ENCODE assay signal across 1 cellular context in the genomic region with DNA sequence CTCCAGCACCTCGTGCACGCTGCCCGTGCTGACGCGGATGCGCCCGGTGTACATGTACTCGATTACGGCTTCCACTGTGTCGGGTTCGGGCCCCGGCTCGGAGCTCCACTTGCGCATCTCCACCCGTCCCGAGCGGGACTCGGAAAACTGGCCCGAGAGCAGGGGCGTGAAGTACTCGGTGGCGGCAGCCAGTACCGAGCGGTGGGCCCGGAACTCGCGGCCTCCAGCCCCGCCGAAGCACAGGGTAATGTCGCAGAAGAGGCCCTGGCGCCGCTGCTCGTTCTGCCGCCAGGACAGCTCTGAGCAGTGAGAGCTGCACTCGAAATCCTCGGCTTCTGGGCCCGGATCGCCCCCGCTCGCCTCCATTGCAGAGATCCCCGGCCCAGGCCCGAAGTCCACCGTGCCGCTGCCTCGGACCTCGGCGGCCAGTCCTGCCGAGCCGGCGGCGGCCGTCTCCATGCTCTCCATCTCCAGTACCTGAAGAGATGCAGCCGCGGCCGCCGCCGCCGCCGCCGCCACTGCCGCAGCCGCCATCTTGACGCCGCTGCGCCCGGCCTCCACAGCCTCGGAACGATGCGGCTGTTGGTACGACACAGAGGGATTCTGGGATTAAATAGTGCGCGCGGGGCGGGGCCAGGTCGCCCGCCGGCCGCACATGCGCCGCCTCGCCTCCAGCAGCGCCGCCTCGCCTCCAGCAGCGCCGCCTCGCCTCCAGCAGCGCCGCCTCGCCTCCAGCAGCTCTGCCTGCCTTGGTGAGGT.
TF ChIP-seq lines count a peak whose summit lies in the region.

A gene with protein sequence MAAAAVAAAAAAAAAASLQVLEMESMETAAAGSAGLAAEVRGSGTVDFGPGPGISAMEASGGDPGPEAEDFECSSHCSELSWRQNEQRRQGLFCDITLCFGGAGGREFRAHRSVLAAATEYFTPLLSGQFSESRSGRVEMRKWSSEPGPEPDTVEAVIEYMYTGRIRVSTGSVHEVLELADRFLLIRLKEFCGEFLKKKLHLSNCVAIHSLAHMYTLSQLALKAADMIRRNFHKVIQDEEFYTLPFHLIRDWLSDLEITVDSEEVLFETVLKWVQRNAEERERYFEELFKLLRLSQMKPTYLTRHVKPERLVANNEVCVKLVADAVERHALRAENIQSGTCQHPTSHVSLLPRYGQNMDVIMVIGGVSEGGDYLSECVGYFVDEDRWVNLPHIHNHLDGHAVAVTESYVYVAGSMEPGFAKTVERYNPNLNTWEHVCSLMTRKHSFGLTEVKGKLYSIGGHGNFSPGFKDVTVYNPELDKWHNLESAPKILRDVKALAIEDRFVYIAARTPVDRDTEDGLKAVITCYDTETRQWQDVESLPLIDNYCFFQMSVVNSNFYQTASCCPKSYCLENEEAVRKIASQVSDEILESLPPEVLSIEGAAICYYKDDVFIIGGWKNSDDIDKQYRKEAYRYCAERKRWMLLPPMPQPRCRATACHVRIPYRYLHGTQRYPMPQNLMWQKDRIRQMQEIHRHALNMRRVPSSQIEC (minus strand): TSS at position 587 of the 759 bp plus-strand sequence. CDS start 53 bp downstream, at position 534.

TF ChIP-seq in HepG2, 621 proteins besides CTCF, POLR2A, EP300 and RAD21 (continued from another document and continues in another):
- TF ChIP-seq, protein P1, sequence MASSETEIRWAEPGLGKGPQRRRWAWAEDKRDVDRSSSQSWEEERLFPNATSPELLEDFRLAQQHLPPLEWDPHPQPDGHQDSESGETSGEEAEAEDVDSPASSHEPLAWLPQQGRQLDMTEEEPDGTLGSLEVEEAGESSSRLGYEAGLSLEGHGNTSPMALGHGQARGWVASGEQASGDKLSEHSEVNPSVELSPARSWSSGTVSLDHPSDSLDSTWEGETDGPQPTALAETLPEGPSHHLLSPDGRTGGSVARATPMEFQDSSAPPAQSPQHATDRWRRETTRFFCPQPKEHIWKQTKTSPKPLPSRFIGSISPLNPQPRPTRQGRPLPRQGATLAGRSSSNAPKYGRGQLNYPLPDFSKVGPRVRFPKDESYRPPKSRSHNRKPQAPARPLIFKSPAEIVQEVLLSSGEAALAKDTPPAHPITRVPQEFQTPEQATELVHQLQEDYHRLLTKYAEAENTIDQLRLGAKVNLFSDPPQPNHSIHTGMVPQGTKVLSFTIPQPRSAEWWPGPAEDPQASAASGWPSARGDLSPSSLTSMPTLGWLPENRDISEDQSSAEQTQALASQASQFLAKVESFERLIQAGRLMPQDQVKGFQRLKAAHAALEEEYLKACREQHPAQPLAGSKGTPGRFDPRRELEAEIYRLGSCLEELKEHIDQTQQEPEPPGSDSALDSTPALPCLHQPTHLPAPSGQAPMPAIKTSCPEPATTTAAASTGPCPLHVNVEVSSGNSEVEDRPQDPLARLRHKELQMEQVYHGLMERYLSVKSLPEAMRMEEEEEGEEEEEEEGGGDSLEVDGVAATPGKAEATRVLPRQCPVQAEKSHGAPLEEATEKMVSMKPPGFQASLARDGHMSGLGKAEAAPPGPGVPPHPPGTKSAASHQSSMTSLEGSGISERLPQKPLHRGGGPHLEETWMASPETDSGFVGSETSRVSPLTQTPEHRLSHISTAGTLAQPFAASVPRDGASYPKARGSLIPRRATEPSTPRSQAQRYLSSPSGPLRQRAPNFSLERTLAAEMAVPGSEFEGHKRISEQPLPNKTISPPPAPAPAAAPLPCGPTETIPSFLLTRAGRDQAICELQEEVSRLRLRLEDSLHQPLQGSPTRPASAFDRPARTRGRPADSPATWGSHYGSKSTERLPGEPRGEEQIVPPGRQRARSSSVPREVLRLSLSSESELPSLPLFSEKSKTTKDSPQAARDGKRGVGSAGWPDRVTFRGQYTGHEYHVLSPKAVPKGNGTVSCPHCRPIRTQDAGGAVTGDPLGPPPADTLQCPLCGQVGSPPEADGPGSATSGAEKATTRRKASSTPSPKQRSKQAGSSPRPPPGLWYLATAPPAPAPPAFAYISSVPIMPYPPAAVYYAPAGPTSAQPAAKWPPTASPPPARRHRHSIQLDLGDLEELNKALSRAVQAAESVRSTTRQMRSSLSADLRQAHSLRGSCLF (CRISPR knock-in tag; IDR thresholded peaks at IDR 0.05; ENCODE audit: borderline replicate concordance) = no peak
- TF ChIP-seq ZFP36L2 (CRISPR knock-in tag; IDR thresholded peaks at IDR 0.05) (0 out of 2 replicates have a peak, but pooled peaks have one; percentile 67), NFE2L1 (CRISPR knock-in tag; IDR thresholded peaks at IDR 0.05; ENCODE audit: borderline replicate concordance) (no peak), KDM4B (CRISPR knock-in tag; IDR thresholded peaks at IDR 0.05) (peak; percentile 38; the same call in 1 of the 2 replicates), YEATS2 (CRISPR knock-in tag; IDR thresholded peaks at IDR 0.05; ENCODE audit: borderline replicate concordance) (peak; percentile 8; the same call in 1 of the 2 replicates), ZMAT3 (CRISPR knock-in tag; conservative IDR thresholded peaks at IDR 0.05) (0 out of 2 replicates have a peak, but pooled peaks have one; percentile 18), ZNF17 (CRISPR knock-in tag; IDR thresholded peaks at IDR 0.05) (0 out of 2 replicates have a peak, but pooled peaks have one; percentile 64), TOE1 (CRISPR knock-in tag; IDR thresholded peaks at IDR 0.05) (peak; percentile 97), ZNF790 (CRISPR knock-in tag; IDR thresholded peaks at IDR 0.05; ENCODE audit: borderline replicate concordance) (no peak; the same call in 1 of the 2 replicates), ZNF143 (CRISPR knock-in tag; IDR thresholded peaks at IDR 0.05) (peak; percentile 90), YEATS4 (CRISPR knock-in tag; IDR thresholded peaks at IDR 0.05; ENCODE audit: borderline replicate concordance) (peak; percentile 84), PHF21A (CRISPR knock-in tag; IDR thresholded peaks at IDR 0.05) (peak; percentile 46; the same call in 1 of the 2 replicates), ZNF703 (CRISPR knock-in tag; IDR thresholded peaks at IDR 0.05; ENCODE audit: borderline replicate concordance) (no peak), ZNF781 (CRISPR knock-in tag; IDR thresholded peaks at IDR 0.05; ENCODE audit: borderline replicate concordance, not compliant biosample characterization) (no peak)
- TF ChIP-seq, protein P2, sequence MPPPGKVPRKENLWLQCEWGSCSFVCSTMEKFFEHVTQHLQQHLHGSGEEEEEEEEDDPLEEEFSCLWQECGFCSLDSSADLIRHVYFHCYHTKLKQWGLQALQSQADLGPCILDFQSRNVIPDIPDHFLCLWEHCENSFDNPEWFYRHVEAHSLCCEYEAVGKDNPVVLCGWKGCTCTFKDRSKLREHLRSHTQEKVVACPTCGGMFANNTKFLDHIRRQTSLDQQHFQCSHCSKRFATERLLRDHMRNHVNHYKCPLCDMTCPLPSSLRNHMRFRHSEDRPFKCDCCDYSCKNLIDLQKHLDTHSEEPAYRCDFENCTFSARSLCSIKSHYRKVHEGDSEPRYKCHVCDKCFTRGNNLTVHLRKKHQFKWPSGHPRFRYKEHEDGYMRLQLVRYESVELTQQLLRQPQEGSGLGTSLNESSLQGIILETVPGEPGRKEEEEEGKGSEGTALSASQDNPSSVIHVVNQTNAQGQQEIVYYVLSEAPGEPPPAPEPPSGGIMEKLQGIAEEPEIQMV (CRISPR knock-in tag; IDR thresholded peaks at IDR 0.05; ENCODE audit: low read depth) = 0 out of 2 replicates have a peak, but pooled peaks have one; percentile 39
- TF ChIP-seq, protein P3, sequence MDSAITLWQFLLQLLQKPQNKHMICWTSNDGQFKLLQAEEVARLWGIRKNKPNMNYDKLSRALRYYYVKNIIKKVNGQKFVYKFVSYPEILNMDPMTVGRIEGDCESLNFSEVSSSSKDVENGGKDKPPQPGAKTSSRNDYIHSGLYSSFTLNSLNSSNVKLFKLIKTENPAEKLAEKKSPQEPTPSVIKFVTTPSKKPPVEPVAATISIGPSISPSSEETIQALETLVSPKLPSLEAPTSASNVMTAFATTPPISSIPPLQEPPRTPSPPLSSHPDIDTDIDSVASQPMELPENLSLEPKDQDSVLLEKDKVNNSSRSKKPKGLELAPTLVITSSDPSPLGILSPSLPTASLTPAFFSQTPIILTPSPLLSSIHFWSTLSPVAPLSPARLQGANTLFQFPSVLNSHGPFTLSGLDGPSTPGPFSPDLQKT (CRISPR knock-in tag; IDR thresholded peaks at IDR 0.05; ENCODE audit: borderline replicate concordance) = no peak
- TF ChIP-seq, protein P4, sequence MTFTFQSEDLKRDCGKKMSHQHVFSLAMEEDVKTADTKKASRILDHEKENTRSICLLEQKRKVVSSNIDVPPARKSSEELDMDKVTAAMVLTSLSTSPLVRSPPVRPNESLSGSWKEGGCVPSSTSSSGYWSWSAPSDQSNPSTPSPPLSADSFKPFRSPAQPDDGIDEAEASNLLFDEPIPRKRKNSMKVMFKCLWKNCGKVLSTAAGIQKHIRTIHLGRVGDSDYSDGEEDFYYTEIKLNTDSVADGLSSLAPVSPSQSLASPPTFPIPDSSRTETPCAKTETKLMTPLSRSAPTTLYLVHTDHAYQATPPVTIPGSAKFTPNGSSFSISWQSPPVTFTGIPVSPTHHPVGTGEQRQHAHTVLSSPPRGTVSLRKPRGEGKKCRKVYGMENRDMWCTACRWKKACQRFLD (CRISPR knock-in tag; IDR thresholded peaks at IDR 0.05; ENCODE audit: borderline replicate concordance) = peak; percentile 85; the same call in 1 of the 2 replicates
- TF ChIP-seq, protein P5, sequence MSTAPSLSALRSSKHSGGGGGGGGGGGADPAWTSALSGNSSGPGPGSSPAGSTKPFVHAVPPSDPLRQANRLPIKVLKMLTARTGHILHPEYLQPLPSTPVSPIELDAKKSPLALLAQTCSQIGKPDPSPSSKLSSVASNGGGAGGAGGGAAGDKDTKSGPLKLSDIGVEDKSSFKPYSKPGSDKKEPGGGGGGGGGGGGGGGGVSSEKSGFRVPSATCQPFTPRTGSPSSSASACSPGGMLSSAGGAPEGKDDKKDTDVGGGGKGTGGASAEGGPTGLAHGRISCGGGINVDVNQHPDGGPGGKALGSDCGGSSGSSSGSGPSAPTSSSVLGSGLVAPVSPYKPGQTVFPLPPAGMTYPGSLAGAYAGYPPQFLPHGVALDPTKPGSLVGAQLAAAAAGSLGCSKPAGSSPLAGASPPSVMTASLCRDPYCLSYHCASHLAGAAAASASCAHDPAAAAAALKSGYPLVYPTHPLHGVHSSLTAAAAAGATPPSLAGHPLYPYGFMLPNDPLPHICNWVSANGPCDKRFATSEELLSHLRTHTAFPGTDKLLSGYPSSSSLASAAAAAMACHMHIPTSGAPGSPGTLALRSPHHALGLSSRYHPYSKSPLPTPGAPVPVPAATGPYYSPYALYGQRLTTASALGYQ (CRISPR knock-in tag; IDR thresholded peaks at IDR 0.05) = peak; percentile 72; the same call in 1 of the 2 replicates
- TF ChIP-seq, protein P6, sequence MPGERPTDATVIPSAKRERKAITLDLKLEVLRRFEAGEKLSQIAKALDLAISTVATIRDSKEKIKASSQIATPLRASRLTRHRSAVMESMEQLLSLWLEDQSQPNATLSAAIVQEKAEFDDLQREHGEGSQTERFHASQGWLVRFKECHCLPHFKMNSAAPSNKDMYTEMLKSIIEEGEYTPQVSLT (CRISPR knock-in tag; IDR thresholded peaks at IDR 0.05; ENCODE audit: borderline replicate concordance, low read depth) = no peak
- TF ChIP-seq, protein P7, sequence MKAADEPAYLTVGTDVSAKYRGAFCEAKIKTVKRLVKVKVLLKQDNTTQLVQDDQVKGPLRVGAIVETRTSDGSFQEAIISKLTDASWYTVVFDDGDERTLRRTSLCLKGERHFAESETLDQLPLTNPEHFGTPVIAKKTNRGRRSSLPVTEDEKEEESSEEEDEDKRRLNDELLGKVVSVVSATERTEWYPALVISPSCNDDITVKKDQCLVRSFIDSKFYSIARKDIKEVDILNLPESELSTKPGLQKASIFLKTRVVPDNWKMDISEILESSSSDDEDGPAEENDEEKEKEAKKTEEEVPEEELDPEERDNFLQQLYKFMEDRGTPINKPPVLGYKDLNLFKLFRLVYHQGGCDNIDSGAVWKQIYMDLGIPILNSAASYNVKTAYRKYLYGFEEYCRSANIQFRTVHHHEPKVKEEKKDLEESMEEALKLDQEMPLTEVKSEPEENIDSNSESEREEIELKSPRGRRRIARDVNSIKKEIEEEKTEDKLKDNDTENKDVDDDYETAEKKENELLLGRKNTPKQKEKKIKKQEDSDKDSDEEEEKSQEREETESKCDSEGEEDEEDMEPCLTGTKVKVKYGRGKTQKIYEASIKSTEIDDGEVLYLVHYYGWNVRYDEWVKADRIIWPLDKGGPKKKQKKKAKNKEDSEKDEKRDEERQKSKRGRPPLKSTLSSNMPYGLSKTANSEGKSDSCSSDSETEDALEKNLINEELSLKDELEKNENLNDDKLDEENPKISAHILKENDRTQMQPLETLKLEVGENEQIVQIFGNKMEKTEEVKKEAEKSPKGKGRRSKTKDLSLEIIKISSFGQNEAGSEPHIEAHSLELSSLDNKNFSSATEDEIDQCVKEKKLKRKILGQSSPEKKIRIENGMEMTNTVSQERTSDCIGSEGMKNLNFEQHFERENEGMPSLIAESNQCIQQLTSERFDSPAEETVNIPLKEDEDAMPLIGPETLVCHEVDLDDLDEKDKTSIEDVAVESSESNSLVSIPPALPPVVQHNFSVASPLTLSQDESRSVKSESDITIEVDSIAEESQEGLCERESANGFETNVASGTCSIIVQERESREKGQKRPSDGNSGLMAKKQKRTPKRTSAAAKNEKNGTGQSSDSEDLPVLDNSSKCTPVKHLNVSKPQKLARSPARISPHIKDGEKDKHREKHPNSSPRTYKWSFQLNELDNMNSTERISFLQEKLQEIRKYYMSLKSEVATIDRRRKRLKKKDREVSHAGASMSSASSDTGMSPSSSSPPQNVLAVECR (CRISPR knock-in tag; IDR thresholded peaks at IDR 0.05; ENCODE audit: borderline replicate concordance) = peak; percentile 95
- TF ChIP-seq, protein P8, sequence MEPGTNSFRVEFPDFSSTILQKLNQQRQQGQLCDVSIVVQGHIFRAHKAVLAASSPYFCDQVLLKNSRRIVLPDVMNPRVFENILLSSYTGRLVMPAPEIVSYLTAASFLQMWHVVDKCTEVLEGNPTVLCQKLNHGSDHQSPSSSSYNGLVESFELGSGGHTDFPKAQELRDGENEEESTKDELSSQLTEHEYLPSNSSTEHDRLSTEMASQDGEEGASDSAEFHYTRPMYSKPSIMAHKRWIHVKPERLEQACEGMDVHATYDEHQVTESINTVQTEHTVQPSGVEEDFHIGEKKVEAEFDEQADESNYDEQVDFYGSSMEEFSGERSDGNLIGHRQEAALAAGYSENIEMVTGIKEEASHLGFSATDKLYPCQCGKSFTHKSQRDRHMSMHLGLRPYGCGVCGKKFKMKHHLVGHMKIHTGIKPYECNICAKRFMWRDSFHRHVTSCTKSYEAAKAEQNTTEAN (CRISPR knock-in tag; conservative IDR thresholded peaks at IDR 0.05) = peak; percentile 79
- TF ChIP-seq, protein P9, sequence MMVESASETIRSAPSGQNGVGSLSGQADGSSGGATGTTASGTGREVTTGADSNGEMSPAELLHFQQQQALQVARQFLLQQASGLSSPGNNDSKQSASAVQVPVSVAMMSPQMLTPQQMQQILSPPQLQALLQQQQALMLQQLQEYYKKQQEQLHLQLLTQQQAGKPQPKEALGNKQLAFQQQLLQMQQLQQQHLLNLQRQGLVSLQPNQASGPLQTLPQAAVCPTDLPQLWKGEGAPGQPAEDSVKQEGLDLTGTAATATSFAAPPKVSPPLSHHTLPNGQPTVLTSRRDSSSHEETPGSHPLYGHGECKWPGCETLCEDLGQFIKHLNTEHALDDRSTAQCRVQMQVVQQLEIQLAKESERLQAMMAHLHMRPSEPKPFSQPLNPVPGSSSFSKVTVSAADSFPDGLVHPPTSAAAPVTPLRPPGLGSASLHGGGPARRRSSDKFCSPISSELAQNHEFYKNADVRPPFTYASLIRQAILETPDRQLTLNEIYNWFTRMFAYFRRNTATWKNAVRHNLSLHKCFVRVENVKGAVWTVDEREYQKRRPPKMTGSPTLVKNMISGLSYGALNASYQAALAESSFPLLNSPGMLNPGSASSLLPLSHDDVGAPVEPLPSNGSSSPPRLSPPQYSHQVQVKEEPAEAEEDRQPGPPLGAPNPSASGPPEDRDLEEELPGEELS (CRISPR knock-in tag; IDR thresholded peaks at IDR 0.05) = peak; percentile 52
